In the genomic region with DNA sequence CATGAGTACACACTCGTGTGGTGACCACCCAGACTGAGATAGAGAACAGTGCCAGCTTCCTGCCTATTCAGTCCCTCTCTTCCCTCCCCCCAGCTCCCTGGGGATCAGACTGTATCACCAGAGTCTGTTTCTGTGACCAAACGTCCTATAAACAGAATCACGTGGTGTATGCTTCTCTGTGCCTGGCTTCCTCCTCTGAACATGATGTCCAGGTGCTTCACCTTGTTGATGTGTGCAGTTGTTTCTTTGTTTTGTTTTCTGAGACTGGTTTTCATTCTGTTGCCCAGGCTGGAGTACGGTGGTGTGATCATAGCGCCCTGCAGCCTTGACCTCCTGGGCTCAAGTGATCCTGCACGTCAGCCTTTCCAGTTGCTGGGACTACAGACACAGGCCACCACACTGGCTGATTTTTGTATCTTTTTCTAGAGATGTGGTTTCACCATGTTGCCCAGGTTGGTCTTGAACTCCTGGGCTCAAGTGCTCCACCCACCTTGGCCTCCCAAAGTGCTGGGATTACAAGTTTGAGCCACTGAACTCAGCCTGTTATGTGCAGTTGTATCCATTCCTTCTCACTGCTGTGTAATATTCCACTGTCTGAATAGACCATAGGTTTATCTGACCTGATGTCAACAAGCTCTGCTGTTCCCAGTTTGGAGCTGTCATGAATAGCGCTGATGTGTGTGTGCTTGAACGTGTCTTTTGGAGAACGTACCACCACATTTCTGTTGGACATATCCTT, we compare ENCODE assay signal across 9 cellular contexts. TPM values are rescaled to one million over a fixed set of nuclear protein-coding genes. Genes with fewer than 3 reads are reported as not detected.
DNase-seq lines count a peak whose midpoint lies in the region; ATAC-seq and TF ChIP-seq lines count a peak whose summit lies in the region.
"Had no signal": no experiment of that assay in that cellular context is flagged by ENCODE, and none has a peak within 500 bp of the region (broad histone marks: within the 10 kb centered on the region; RNA-seq: fewer than 3 reads in every experiment).

No MANE protein-coding gene starts in this region.

- intact Hi-C loops in activated CD4-positive, alpha-beta T cell treated with anti-CD3 and anti-CD28 coated beads for 36 hours (cut with DNase I, micrococcal nuclease): loop anchor here (2.0 to 5.0 kb wide), 3 partner anchors 47 to 57 kb away; no protein-coding TSS in a partner anchor
- intact Hi-C loops in OCI-LY7 (cut with micrococcal nuclease; ENCODE audit: unreplicated experiment) (loop anchor here (1.0 to 5.0 kb wide), 3 partner anchors 18 to 655 kb away; partner anchors contain the start of gene TNFRSF17), spleen (cut with DNase I; ENCODE audit: low total_unique reads) (no loop called here)

- no peak overlapping the region for H2AFZ ChIP-seq in OCI-LY7 (ENCODE audit: low read length)

- POLR2A ChIA-PET in activated CD4-positive, alpha-beta T cell treated with anti-CD3 and anti-CD28 coated beads for 36 hours (lab: Charles Lee): no interaction called here
- POLR2A ChIA-PET in OCI-LY7 (lab: Charles Lee): interaction anchor here (0.7 to 6.8 kb wide), 10 partner anchors 12 to 499 kb away, joined by 3 to 79 read pairs (median 4); partner anchors contain the start of gene SOCS1

- H3K9me3 Mint-ChIP-seq in activated CD4-positive, alpha-beta T cell treated with anti-CD3 and anti-CD28 coated beads for 36 hours (ENCODE audit: low read depth): no peaks in the 10 kb centered on the region

- H3K4me1 Mint-ChIP-seq in activated CD4-positive, alpha-beta T cell treated with anti-CD3 and anti-CD28 coated beads for 36 hours: peaks cover 38% of the 10 kb centered on the region

- DNase-seq in activated CD4-positive, alpha-beta T cell treated with anti-CD3 and anti-CD28 coated beads for 36 hours: no peak
- DNase-seq in activated CD4-positive, alpha-beta T cell treated with anti-CD3 and anti-CD28 coated beads, Interleukin-2, amount 50 U/mL, for 48 hours: no peak
- DNase-seq in OCI-LY7 (ENCODE audit: low spot score) (peak; percentile 99), spleen (no peak), dermis blood vessel endothelial cell (no peak), HuH-7.5 (ENCODE audit: low spot score) (no peak)
- no peak for DNase-seq in effector CD8-positive, alpha-beta T cell (lab: John Stamatoyannopoulos, UW)
- DNase-seq: activated CD8-positive, alpha-beta memory T cell treated with anti-CD3 and anti-CD28 coated beads, Interleukin-2, amount 50 U/mL, for 4 hours had no signal

- TSS peak; percentile 88 for BruUV-seq in OCI-LY7 (replicated peaks; lab: Mats Ljungman, UMichigan)

- WGBS in spleen, 5 donors: 58 to 61% (median 58%) methylated on average over 9 of the region's 9 CpGs

- peak overlapping the region; percentile 52 for H3K4me3 ChIP-seq in OCI-LY7 (ENCODE audit: low read depth, low read length, poor library complexity, severe bottlenecking)
- peak overlapping the region in 1 of 8 donors; percentile 11 for H3K4me3 ChIP-seq in spleen

- H3K4me2 ChIP-seq in OCI-LY7 (ENCODE audit: low read length): peak overlapping the region; percentile 79

- H3K36me3 ChIP-seq in OCI-LY7 (ENCODE audit: insufficient read depth, low read length) (no peaks in the 10 kb centered on the region; the same call in 1 of the 2 replicates), spleen (no peaks in the 10 kb centered on the region)

- H3K27me3 ChIP-seq in spleen (replicated peaks in 1 of 7): no peaks in the 10 kb centered on the region

- no peaks in the 10 kb centered on the region for H3K9me2 ChIP-seq in OCI-LY7 (ENCODE audit: insufficient read depth, low read length)

- H3K27ac ChIP-seq in OCI-LY7 (ENCODE audit: low read depth, low read length, poor library complexity, severe bottlenecking): peak overlapping the region; percentile 99
- peak overlapping the region; percentile 37 to 88 (median 82) for H3K27ac ChIP-seq in spleen

- peaks cover 91% of the 10 kb centered on the region for H3K4me1 ChIP-seq in OCI-LY7 (ENCODE audit: insufficient read depth, low read length, poor library complexity, severe bottlenecking)
- peaks cover 25 to 99% (median 65%) of the 10 kb centered on the region in 6 donors for H3K4me1 ChIP-seq in spleen

- no peak for TF ChIP-seq POLR2A in spleen (IDR thresholded peaks at IDR 0.05)

- no peak for ATAC-seq in activated CD4-positive, alpha-beta T cell treated with anti-CD3 and anti-CD28 coated beads for 36 hours
- ATAC-seq in HG02943 (IDR thresholded peaks at IDR 0.05; ENCODE audit: low read depth, unreplicated experiment): peak; percentile 53

- no peak overlapping the region for H3K4me3 Mint-ChIP-seq in activated CD4-positive, alpha-beta T cell treated with anti-CD3 and anti-CD28 coated beads for 36 hours

- H3K27me3 Mint-ChIP-seq in activated CD4-positive, alpha-beta T cell treated with anti-CD3 and anti-CD28 coated beads for 36 hours: no peaks in the 10 kb centered on the region

- H3K27ac Mint-ChIP-seq in activated CD4-positive, alpha-beta T cell treated with anti-CD3 and anti-CD28 coated beads for 36 hours: peak overlapping the region; percentile 33

- no peaks in the 10 kb centered on the region for H4K20me1 ChIP-seq in OCI-LY7 (ENCODE audit: insufficient read depth, low read length)

- TF ChIP-seq CTCF in OCI-LY7 (conservative IDR thresholded peaks at IDR 0.05; ENCODE audit: low read length) (no peak), spleen (IDR thresholded peaks at IDR 0.05 in 8 of 11, conservative IDR thresholded peaks at IDR 0.05 in 3 of 11) (no peak)

- no peaks in the 10 kb centered on the region for H3K79me2 ChIP-seq in OCI-LY7 (ENCODE audit: insufficient read depth, low read depth, low read length)

- CTCF ChIA-PET in activated CD4-positive, alpha-beta T cell treated with anti-CD3 and anti-CD28 coated beads for 36 hours (lab: Charles Lee): interaction anchor here (1.1 kb wide), 1 partner anchor 11 kb away, joined by 3 read pairs; no protein-coding TSS in a partner anchor
- CTCF ChIA-PET in OCI-LY7 (lab: Charles Lee; ENCODE audit: unreplicated experiment): interaction anchor here (1.0 to 2.3 kb wide), 2 partner anchors 12 to 79 kb away, joined by 5 to 20 read pairs; no protein-coding TSS in a partner anchor

- H3K36me3 Mint-ChIP-seq in activated CD4-positive, alpha-beta T cell treated with anti-CD3 and anti-CD28 coated beads for 36 hours (ENCODE audit: low read depth): no peaks in the 10 kb centered on the region

- H3K9me3 ChIP-seq in OCI-LY7 (ENCODE audit: low read length): peaks cover 16% of the 10 kb centered on the region
- no peaks in the 10 kb centered on the region for H3K9me3 ChIP-seq in spleen

RNA-seq across cellular contexts. Expression of gene PRM1, which starts 28.9 kb away (rescaled TPM):
- not detected for total RNA-seq in activated CD4-positive, alpha-beta T cell treated with anti-CD3 and anti-CD28 coated beads for 36 hours
- total RNA-seq in OCI-LY7 (2014; rRNA removed; shearing (Covaris generic)): not detected in 2 replicates
- total RNA-seq in OCI-LY7 (2022) (not detected in 2 replicates), spleen (not detected), dermis blood vessel endothelial cell (not detected in 2 replicates)
- polyA plus RNA-seq in spleen: not detected

RNA-seq across cellular contexts. Expression of gene PRM2, which starts 33.8 kb away (rescaled TPM):
- total RNA-seq in activated CD4-positive, alpha-beta T cell treated with anti-CD3 and anti-CD28 coated beads for 36 hours: not detected
- not detected in 2 replicates for total RNA-seq in OCI-LY7 (2014; rRNA removed; shearing (Covaris generic))
- total RNA-seq in OCI-LY7 (2022): not detected in 2 replicates
- not detected for total RNA-seq in spleen
- not detected for polyA plus RNA-seq in spleen
- total RNA-seq in dermis blood vessel endothelial cell: not detected in 2 replicates

RNA-seq across cellular contexts. Expression of gene RMI2, which starts 35.2 kb away (rescaled TPM):
- 10 to 100 TPM; 56.0 to 69.8 TPM for total RNA-seq in activated CD4-positive, alpha-beta T cell treated with anti-CD3 and anti-CD28 coated beads for 36 hours
- total RNA-seq in OCI-LY7 (2014; rRNA removed; shearing (Covaris generic)): 60.4 and 84.5 TPM in 2 replicates
- total RNA-seq in OCI-LY7 (2022) (126 and 157 TPM in 2 replicates), spleen (1 to 10 TPM; 2.4 to 5.7 (median 3.7) TPM), dermis blood vessel endothelial cell (5.1 and 8.1 TPM in 2 replicates)
- 10 to 100 TPM in 1 of 3 donors, 1 to 10 TPM in 2; 4.4 to 23.6 (median 5.8) TPM for polyA plus RNA-seq in spleen

RNA-seq across cellular contexts. Expression of gene PRM3, which starts 36.6 kb away (rescaled TPM):
- total RNA-seq in activated CD4-positive, alpha-beta T cell treated with anti-CD3 and anti-CD28 coated beads for 36 hours: not detected
- total RNA-seq in OCI-LY7 (2014; rRNA removed; shearing (Covaris generic)): not detected in 2 replicates
- total RNA-seq in OCI-LY7 (2022) (not detected in 2 replicates), spleen (not detected), dermis blood vessel endothelial cell (not detected in 2 replicates)
- not detected for polyA plus RNA-seq in spleen

RNA-seq across cellular contexts. Expression of gene TNP2, which starts 40.9 kb away (rescaled TPM):
- total RNA-seq in activated CD4-positive, alpha-beta T cell treated with anti-CD3 and anti-CD28 coated beads for 36 hours: not detected
- not detected in 2 replicates for total RNA-seq in OCI-LY7 (2014; rRNA removed; shearing (Covaris generic))
- not detected in 2 replicates for total RNA-seq in OCI-LY7 (2022)
- not detected for total RNA-seq in spleen
- not detected for polyA plus RNA-seq in spleen
- not detected in 2 replicates for total RNA-seq in dermis blood vessel endothelial cell
